13 cellular contexts compared by ENCODE assay signal in the genomic region with DNA sequence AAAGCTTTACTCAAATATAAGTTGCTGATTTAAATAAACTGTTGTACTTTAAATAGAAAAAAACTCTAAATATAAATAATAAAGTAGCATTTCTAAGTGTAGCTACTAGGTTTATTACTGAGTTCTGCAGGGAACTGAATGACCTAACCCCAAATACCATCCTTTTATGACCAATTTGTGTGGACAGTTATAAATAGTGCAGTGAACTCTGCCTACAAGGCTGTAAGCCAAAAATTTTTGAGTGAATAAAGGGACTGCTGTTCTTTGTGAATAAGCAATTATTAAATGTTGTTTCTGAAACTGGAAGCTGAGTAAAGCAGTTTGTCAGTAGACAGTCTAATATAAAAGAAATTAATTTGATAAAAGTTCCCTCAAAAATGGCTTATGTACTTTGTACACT.
A peak's percentile ranks its signal among the peaks of the same experiment; 100 is the strongest.
DNase-seq lines count a peak whose midpoint lies in the region; ATAC-seq and TF ChIP-seq lines count a peak whose summit lies in the region.
"Had no signal": no experiment of that assay in that cellular context is flagged by ENCODE, and none has a peak within 500 bp of the region (broad histone marks: within the 10 kb centered on the region; RNA-seq: fewer than 3 reads in every experiment).

No MANE protein-coding gene starts in this region.

- H3K9ac ChIP-seq in subcutaneous abdominal adipose tissue (ENCODE audit: low read length in 5 of 5) = peak overlapping the region in 1 of 5 donors; percentile 62

- H3K4me3 ChIP-seq in choroid plexus epithelial cell (ENCODE audit: low read depth, low read length) = no peak overlapping the region
- no peak overlapping the region for H3K4me3 ChIP-seq in subcutaneous abdominal adipose tissue (ENCODE audit: low read depth in 1 of 5, low read length in 5 of 5)

- H3K9me3 Mint-ChIP-seq in HFFc6 = no peaks in the 10 kb centered on the region
- H3K9me3 Mint-ChIP-seq in stimulated activated naive B cell treated with anti-CD40 and anti-IgM and Interleukin-4, amounts not matched to agents 10 μg/mL and 1 μg/mL and 100 μg/mL, for 72 hours = no peaks in the 10 kb centered on the region
- H3K9me3 Mint-ChIP-seq in T-cell = no peaks in the 10 kb centered on the region
- H3K9me3 Mint-ChIP-seq: CD8-positive, alpha-beta memory T cell; stimulated activated naive CD8-positive, alpha-beta T cell treated with anti-CD3 and anti-CD28 coated beads, Interleukin-15, amount 100 ng/mL, for 72 hours; WTC11 had no signal

- H3K36me3 Mint-ChIP-seq in HFFc6 (ENCODE audit: low read depth) (no peaks in the 10 kb centered on the region), T-cell (no peaks in the 10 kb centered on the region)
- no peaks in the 10 kb centered on the region for H3K36me3 Mint-ChIP-seq in stimulated activated naive B cell treated with anti-CD40 and anti-IgM and Interleukin-4, amounts not matched to agents 10 μg/mL and 1 μg/mL and 100 μg/mL, for 72 hours
- H3K36me3 Mint-ChIP-seq: CD8-positive, alpha-beta memory T cell; WTC11 had no signal

- H3K9me3 ChIP-seq in subcutaneous abdominal adipose tissue (ENCODE audit: control insufficient read depth in 5 of 5, low read length in 5 of 5) = no peaks in the 10 kb centered on the region

- CTCF ChIA-PET in T-cell (lab: Charles Lee) = interaction anchor here in 1 of 2 donors (0.7 to 1.5 kb wide), 2 partner anchors 267 to 379 kb away, joined by 3 to 6 read pairs; no protein-coding TSS in a partner anchor

- H3K4me3 Mint-ChIP-seq in HFFc6 (no peak overlapping the region), T-cell (no peak overlapping the region)
- H3K4me3 Mint-ChIP-seq in stimulated activated naive B cell treated with anti-CD40 and anti-IgM and Interleukin-4, amounts not matched to agents 10 μg/mL and 1 μg/mL and 100 μg/mL, for 72 hours = no peak overlapping the region
- H3K4me3 Mint-ChIP-seq: CD8-positive, alpha-beta memory T cell; stimulated activated naive CD8-positive, alpha-beta T cell treated with anti-CD3 and anti-CD28 coated beads, Interleukin-15, amount 100 ng/mL, for 72 hours; WTC11 had no signal

- ATAC-seq in stimulated activated naive B cell treated with anti-CD40 and anti-IgM and Interleukin-4, amounts not matched to agents 10 μg/mL and 1 μg/mL and 100 μg/mL, for 72 hours (replicated peaks) = no peak
- ATAC-seq in T-cell (replicated peaks in 1 of 4) (no peak), HG03095 (IDR thresholded peaks at IDR 0.05; ENCODE audit: unreplicated experiment) (no peak)
- ATAC-seq: stimulated activated naive CD8-positive, alpha-beta T cell treated with anti-CD3 and anti-CD28 coated beads, Interleukin-15, amount 100 ng/mL, for 72 hours; WTC11 had no signal

- TF ChIP-seq CTCF in HFFc6 (IDR thresholded peaks at IDR 0.05) = no peak
- TF ChIP-seq CTCF in choroid plexus epithelial cell (conservative IDR thresholded peaks at IDR 0.05; ENCODE audit: low read depth, low read length) = no peak

- H3K27ac ChIP-seq in subcutaneous abdominal adipose tissue (ENCODE audit: low read depth, low read length) = peak overlapping the region; percentile 82

- peak; percentile 71 for DNase-seq in HFFc6
- DNase-seq in choroid plexus epithelial cell (ENCODE audit: low read depth) = peak; percentile 83
- peak; percentile 73 for DNase-seq in inferior parietal cortex (ENCODE audit: extremely low spot score)
- DNase-seq in stimulated activated naive B cell treated with anti-CD40 and anti-IgM and Interleukin-4, amounts not matched to agents 10 μg/mL and 1 μg/mL and 100 μg/mL, for 72 hours = no peak
- no peak for DNase-seq in T-helper 1 cell
- DNase-seq in T-cell = no peak
- DNase-seq: CD8-positive, alpha-beta memory T cell; effector CD8-positive, alpha-beta T cell; NCI-H187 treated with DMSO at 0.1 percent for 48 hours; stimulated activated naive CD8-positive, alpha-beta T cell treated with anti-CD3 and anti-CD28 coated beads, Interleukin-15, amount 100 ng/mL, for 72 hours had no signal

- POLR2A ChIA-PET in T-cell (lab: Charles Lee) = no interaction called here

- H3K27me3 ChIP-seq in subcutaneous abdominal adipose tissue (ENCODE audit: control insufficient read depth in 5 of 5, insufficient read depth in 4 of 5, low read length in 5 of 5) = no peaks in the 10 kb centered on the region

- H3K4me1 ChIP-seq in subcutaneous abdominal adipose tissue (ENCODE audit: control insufficient read depth in 5 of 5, insufficient read depth in 5 of 5, low read length in 5 of 5) = peaks cover 0 to 42% (median 37%) of the 10 kb centered on the region in 5 donors

- H3K4me1 Mint-ChIP-seq in HFFc6 (ENCODE audit: low read depth) (peaks cover 53% of the 10 kb centered on the region), T-cell (peaks cover 0 to 1% (median 0%) of the 10 kb centered on the region in 3 donors)
- peaks cover 12 to 14% of the 10 kb centered on the region in 2 donors for H3K4me1 Mint-ChIP-seq in stimulated activated naive B cell treated with anti-CD40 and anti-IgM and Interleukin-4, amounts not matched to agents 10 μg/mL and 1 μg/mL and 100 μg/mL, for 72 hours
- H3K4me1 Mint-ChIP-seq: WTC11 had no signal

- H3K36me3 ChIP-seq in subcutaneous abdominal adipose tissue (ENCODE audit: control insufficient read depth in 5 of 5, insufficient read depth in 5 of 5, low read length in 5 of 5) = no peaks in the 10 kb centered on the region

- H3K27ac Mint-ChIP-seq in HFFc6 = no peak overlapping the region
- H3K27ac Mint-ChIP-seq in stimulated activated naive B cell treated with anti-CD40 and anti-IgM and Interleukin-4, amounts not matched to agents 10 μg/mL and 1 μg/mL and 100 μg/mL, for 72 hours = no peak overlapping the region
- H3K27ac Mint-ChIP-seq in T-cell = no peak overlapping the region
- H3K27ac Mint-ChIP-seq: CD8-positive, alpha-beta memory T cell; stimulated activated naive CD8-positive, alpha-beta T cell treated with anti-CD3 and anti-CD28 coated beads, Interleukin-15, amount 100 ng/mL, for 72 hours; WTC11 had no signal

- peaks cover 4% of the 10 kb centered on the region for H3K27me3 Mint-ChIP-seq in HFFc6 (ENCODE audit: insufficient read depth)
- H3K27me3 Mint-ChIP-seq in stimulated activated naive B cell treated with anti-CD40 and anti-IgM and Interleukin-4, amounts not matched to agents 10 μg/mL and 1 μg/mL and 100 μg/mL, for 72 hours = no peaks in the 10 kb centered on the region
- peaks cover 0 to 10% of the 10 kb centered on the region in 2 donors for H3K27me3 Mint-ChIP-seq in T-cell
- H3K27me3 Mint-ChIP-seq: stimulated activated naive CD8-positive, alpha-beta T cell treated with anti-CD3 and anti-CD28 coated beads, Interleukin-15, amount 100 ng/mL, for 72 hours had no signal

Comparison
In these comparisons a context has a peak if more than half of its experiments do, and no peak if none do; other contexts are left out.
1. DNase-seq: peak in HFFc6 (single experiment), choroid plexus epithelial cell (single experiment) and inferior parietal cortex (single experiment); none in stimulated activated naive B cell treated with anti-CD40 and anti-IgM and Interleukin-4, amounts not matched to agents 10 μg/mL and 1 μg/mL and 100 μg/mL, for 72 hours (single experiment), T-helper 1 cell (0 of 5) and T-cell (0 of 34).